ENCODE assay signal across 31 cellular contexts in the genomic region with DNA sequence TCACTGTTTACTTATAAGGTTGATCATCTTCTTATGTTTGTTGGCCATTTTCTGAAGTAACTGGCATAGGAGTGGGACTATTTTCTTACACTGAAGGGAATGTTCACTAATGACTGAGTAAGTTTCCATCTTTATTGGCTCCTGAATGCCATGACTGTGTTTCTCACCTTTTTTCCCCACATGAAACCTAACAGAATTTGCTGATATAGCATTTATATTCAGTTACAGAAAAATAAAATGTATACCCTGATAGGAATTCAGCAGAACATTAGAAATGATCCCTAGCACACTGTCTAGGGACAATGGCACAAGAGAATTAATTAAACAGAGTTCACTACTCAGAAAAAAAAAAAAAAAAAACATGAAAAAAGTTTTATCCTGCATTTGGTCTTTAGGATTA.
"Had no signal": no experiment of that assay in that cellular context is flagged by ENCODE, and none has a peak within 500 bp of the region (broad histone marks: within the 10 kb centered on the region; RNA-seq: fewer than 3 reads in every experiment).

No MANE protein-coding gene starts in this region.

- H3K27ac Mint-ChIP-seq: naive thymus-derived CD8-positive, alpha-beta T cell; natural killer cell treated with Interleukin-12 subunit alpha and Interleukin-12 subunit beta and Interleukin-15 and Interleukin-18, amount 100 ng/mL, for 72 hours; nephron progenitor cell; progenitor cell of endocrine pancreas; stimulated activated memory B cell treated with anti-CD40 and anti-IgM and Interleukin-4, amounts not matched to agents 10 μg/mL and 1 μg/mL and 100 μg/mL, for 72 hours; stimulated activated naive CD8-positive, alpha-beta T cell treated with anti-CD3 and anti-CD28 coated beads, Interleukin-15, amount 100 ng/mL, for 72 hours had no signal

- H3K9me3 Mint-ChIP-seq: nephron progenitor cell; neural crest cell; stimulated activated naive CD8-positive, alpha-beta T cell treated with anti-CD3 and anti-CD28 coated beads, Interleukin-15, amount 100 ng/mL, for 72 hours had no signal

- H3K4me2 ChIP-seq: smooth muscle cell had no signal

- H3K27me3 ChIP-seq: neutrophil, pancreas, spleen, suprapubic skin, testis, tibial artery, transverse colon, upper lobe of right lung, uterus had no signal

- ATAC-seq: naive thymus-derived CD8-positive, alpha-beta T cell; natural killer cell treated with Interleukin-12 subunit alpha and Interleukin-12 subunit beta and Interleukin-15 and Interleukin-18, amount 100 ng/mL, for 72 hours; pancreas; psoas muscle; right cardiac atrium; sciatic nerve; stimulated activated memory B cell treated with anti-CD40 and anti-IgM and Interleukin-4, amounts not matched to agents 10 μg/mL and 1 μg/mL and 100 μg/mL, for 72 hours; stimulated activated naive CD8-positive, alpha-beta T cell treated with anti-CD3 and anti-CD28 coated beads, Interleukin-15, amount 100 ng/mL, for 72 hours; stimulated activated naive CD8-positive, alpha-beta T cell treated with anti-CD3 and anti-CD28 coated beads, Interleukin-15, Interleukin-2, amounts not matched to agents 100 U/mL and 50 U/mL, for 24 hours; upper lobe of right lung had no signal

- H3K4me3 ChIP-seq: pancreas, psoas muscle, skin epidermis, smooth muscle cell, spleen, suprapubic skin, testis, tibial artery, transverse colon, upper lobe of right lung, uterus had no signal

- H3K4me1 ChIP-seq: pancreas, psoas muscle, spleen, suprapubic skin, testis, tibial artery, transverse colon, upper lobe of right lung, uterus had no signal

- H3K27ac ChIP-seq: neutrophil, pancreas, psoas muscle, skin epidermis, spleen, suprapubic skin, testis, tibial artery, transverse colon, upper lobe of right lung, uterus had no signal

- H3K4me1 Mint-ChIP-seq: naive thymus-derived CD8-positive, alpha-beta T cell; nephron progenitor cell; neural crest cell; stimulated activated memory B cell treated with anti-CD40 and anti-IgM and Interleukin-4, amounts not matched to agents 10 μg/mL and 1 μg/mL and 100 μg/mL, for 72 hours; stimulated activated naive CD8-positive, alpha-beta T cell treated with anti-CD3 and anti-CD28 coated beads, Interleukin-15, amount 100 ng/mL, for 72 hours had no signal

- H3K9me3 ChIP-seq: neutrophil, pancreas, psoas muscle, spleen, suprapubic skin, testis, tibial artery, transverse colon, upper lobe of right lung, uterus had no signal

- H3K4me3 Mint-ChIP-seq: naive thymus-derived CD8-positive, alpha-beta T cell; natural killer cell treated with Interleukin-12 subunit alpha and Interleukin-12 subunit beta and Interleukin-15 and Interleukin-18, amount 100 ng/mL, for 72 hours; nephron progenitor cell; neural crest cell; stimulated activated memory B cell treated with anti-CD40 and anti-IgM and Interleukin-4, amounts not matched to agents 10 μg/mL and 1 μg/mL and 100 μg/mL, for 72 hours; stimulated activated naive CD8-positive, alpha-beta T cell treated with anti-CD3 and anti-CD28 coated beads, Interleukin-15, amount 100 ng/mL, for 72 hours; type B pancreatic cell had no signal

- H3K27me3 Mint-ChIP-seq: naive thymus-derived CD8-positive, alpha-beta T cell; natural killer cell treated with Interleukin-12 subunit alpha and Interleukin-12 subunit beta and Interleukin-15 and Interleukin-18, amount 100 ng/mL, for 72 hours; progenitor cell of endocrine pancreas; stimulated activated memory B cell treated with anti-CD40 and anti-IgM and Interleukin-4, amounts not matched to agents 10 μg/mL and 1 μg/mL and 100 μg/mL, for 72 hours; stimulated activated naive CD8-positive, alpha-beta T cell treated with anti-CD3 and anti-CD28 coated beads, Interleukin-15, amount 100 ng/mL, for 72 hours; type B pancreatic cell had no signal

- H3K36me3 ChIP-seq: neutrophil, pancreas, spleen, suprapubic skin, tibial artery, transverse colon, upper lobe of right lung, uterus had no signal

- FAIRE-seq: pancreas had no signal

- DNase-seq: naive thymus-derived CD8-positive, alpha-beta T cell; nephron progenitor cell; nucleus accumbens; pancreas; psoas muscle; right cardiac atrium; spleen; stimulated activated CD4-positive, alpha-beta T cell treated with anti-CD3 and anti-CD28 coated beads, Interleukin-12 subunit alpha, Interleukin-12 subunit beta, amount 100 ng/mL, for 4 hours; stimulated activated CD4-positive, alpha-beta T cell treated with anti-CD3 and anti-CD28 coated beads, Interleukin-1b, Interleukin-23, amount 100 ng/mL, for 48 hours; stimulated activated CD4-positive, alpha-beta T cell treated with anti-CD3 and anti-CD28 coated beads, Interleukin-4, amount 100 ng/mL, for 1 hour; stimulated activated CD4-positive, alpha-beta T cell treated with anti-CD3 and anti-CD28 coated beads, Interleukin-4, amount 100 ng/mL, for 4 hours; stimulated activated CD8-positive, alpha-beta memory T cell treated with anti-CD3 and anti-CD28 coated beads, Interleukin-4, amount 100 ng/mL, for 48 hours; stimulated activated naive CD4-positive, alpha-beta T cell; stimulated activated naive CD8-positive, alpha-beta T cell treated with anti-CD3 and anti-CD28 coated beads, Interleukin-15, amount 100 ng/mL, for 72 hours; stimulated activated naive CD8-positive, alpha-beta T cell treated with anti-CD3 and anti-CD28 coated beads, Interleukin-15, Interleukin-2, amounts not matched to agents 100 U/mL and 50 U/mL, for 24 hours; substantia nigra; testis; tibial artery; transverse colon; upper lobe of right lung; uterus had no signal

- H3K36me3 Mint-ChIP-seq: naive thymus-derived CD8-positive, alpha-beta T cell; natural killer cell treated with Interleukin-12 subunit alpha and Interleukin-12 subunit beta and Interleukin-15 and Interleukin-18, amount 100 ng/mL, for 72 hours; stimulated activated memory B cell treated with anti-CD40 and anti-IgM and Interleukin-4, amounts not matched to agents 10 μg/mL and 1 μg/mL and 100 μg/mL, for 72 hours; type B pancreatic cell had no signal
